8 cellular contexts compared by ENCODE assay signal in the genomic region with DNA sequence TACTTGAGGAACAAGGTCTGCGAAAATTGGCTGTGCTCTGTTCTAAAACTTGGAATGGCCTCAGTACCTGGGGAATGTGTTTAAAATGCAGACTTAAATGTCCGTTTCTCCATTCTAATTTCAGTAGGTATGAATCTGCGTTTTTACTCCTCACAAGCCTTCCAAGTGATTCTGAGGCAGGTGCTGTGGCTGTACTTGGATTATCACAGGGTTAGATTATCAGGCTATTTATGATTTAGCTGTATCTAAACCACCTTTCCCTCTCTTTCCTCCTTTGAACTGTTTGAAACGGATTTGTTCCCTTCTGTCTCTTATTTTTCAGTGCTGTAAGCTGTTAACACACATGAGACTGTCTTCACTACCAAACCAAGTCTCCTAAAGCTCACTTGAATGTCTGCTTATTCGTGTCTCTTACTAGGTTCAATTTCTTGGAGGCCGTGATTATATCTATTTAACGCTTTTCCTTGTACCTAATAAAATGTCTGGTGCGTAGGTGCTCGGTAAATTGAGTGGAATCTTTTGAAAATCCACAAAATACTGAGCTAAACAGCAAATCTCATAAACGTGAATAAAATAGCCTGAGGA. TPM values are rescaled to one million over a fixed set of nuclear protein-coding genes. Genes with fewer than 3 reads are reported as not detected.
DNase-seq lines count a peak whose midpoint lies in the region; ATAC-seq and TF ChIP-seq lines count a peak whose summit lies in the region.

No MANE protein-coding gene starts in this region.

- H3K4me1 ChIP-seq in tibial nerve, result peaks cover 0 to 31% (median 4%) of the 10 kb centered on the region in 4 donors

- H3K27me3 Mint-ChIP-seq in progenitor cell of endocrine pancreas, result no peaks in the 10 kb centered on the region

- TF ChIP-seq EP300 in tibial nerve (IDR thresholded peaks at IDR 0.05), result no peak

- H3K27me3 ChIP-seq in layer of hippocampus (ENCODE audit: control insufficient read depth, insufficient read depth, low read length) (no peaks in the 10 kb centered on the region), tibial nerve (no peaks in the 10 kb centered on the region)

- H3K36me3 ChIP-seq in tibial nerve, result no peaks in the 10 kb centered on the region

- no peak for TF ChIP-seq POLR2A in tibial nerve (IDR thresholded peaks at IDR 0.05)

- no peak for ATAC-seq in GM19023 (IDR thresholded peaks at IDR 0.05; ENCODE audit: unreplicated experiment)
- ATAC-seq in activated naive CD4-positive, alpha-beta T cell treated with anti-CD3 and anti-CD28 coated beads, Interleukin-2, amount 50 U/mL, for 72 hours, result no peak

- peaks cover 5 to 9% of the 10 kb centered on the region in 2 donors for H3K36me3 Mint-ChIP-seq in activated naive CD4-positive, alpha-beta T cell treated with anti-CD3 and anti-CD28 coated beads, Interleukin-2, amount 50 U/mL, for 72 hours
- peaks cover 4% of the 10 kb centered on the region for H3K36me3 Mint-ChIP-seq in progenitor cell of endocrine pancreas (ENCODE audit: insufficient read depth)

- no peak overlapping the region for H3K4me3 Mint-ChIP-seq in progenitor cell of endocrine pancreas (ENCODE audit: low read depth)

- peak overlapping the region; percentile 90 for H3K27ac ChIP-seq in layer of hippocampus (ENCODE audit: low read depth, low read length)
- H3K27ac ChIP-seq in tibial nerve, result peak overlapping the region; percentile 85 to 97 (median 92)

- peaks cover 16% of the 10 kb centered on the region for H3K4me1 Mint-ChIP-seq in progenitor cell of endocrine pancreas (ENCODE audit: low read depth)

- peak overlapping the region; percentile 83 for H3K4me3 ChIP-seq in WI38 (ENCODE audit: low read depth, low read length)
- H3K4me3 ChIP-seq in tibial nerve, result peak overlapping the region; percentile 45 to 84 (median 66)

- TF ChIP-seq CTCF in WI38 (IDR thresholded peaks at IDR 0.05; ENCODE audit: low read depth, low read length) (no peak), tibial nerve (IDR thresholded peaks at IDR 0.05) (no peak), progenitor cell of endocrine pancreas (IDR thresholded peaks at IDR 0.05; ENCODE audit: unreplicated experiment) (no peak)

- no peak overlapping the region for H3K27ac Mint-ChIP-seq in activated naive CD4-positive, alpha-beta T cell treated with anti-CD3 and anti-CD28 coated beads, Interleukin-2, amount 50 U/mL, for 72 hours
- H3K27ac Mint-ChIP-seq in progenitor cell of endocrine pancreas, result no peak overlapping the region

- H3K9me3 ChIP-seq in tibial nerve, result no peaks in the 10 kb centered on the region

- WGBS in tibial nerve, 2 donors, result 2 to 3% methylated on average over 10 of the region's 10 CpGs

- DNase-seq in NCI-H510A treated with DMSO at 0.1 percent for 48 hours (lab: John Stamatoyannopoulos, UW) (peak; percentile 33), NCI-H510A (lab: John Stamatoyannopoulos, UW) (no peak), tibial nerve (ENCODE audit: low spot score in 2 of 2) (no peak), progenitor cell of endocrine pancreas (ENCODE audit: low spot score, unreplicated experiment) (no peak)
- no peak for DNase-seq in activated naive CD4-positive, alpha-beta T cell treated with anti-CD3 and anti-CD28 coated beads, Interleukin-2, amount 50 U/mL, for 72 hours (ENCODE audit: low spot score in 2 of 2)

- H3K9me3 Mint-ChIP-seq in activated naive CD4-positive, alpha-beta T cell treated with anti-CD3 and anti-CD28 coated beads, Interleukin-2, amount 50 U/mL, for 72 hours, result no peaks in the 10 kb centered on the region
- H3K9me3 Mint-ChIP-seq in progenitor cell of endocrine pancreas (ENCODE audit: low read depth), result no peaks in the 10 kb centered on the region

RNA-seq across cellular contexts. Expression of gene CETN3, which starts 0.7 kb away (rescaled TPM):
- total RNA-seq in tibial nerve (10 to 100 TPM in 3 of 4 donors, 1 to 10 TPM in 1; 7.8 to 12.9 (median 10.7) TPM), progenitor cell of endocrine pancreas (34.7 and 42.3 TPM in 2 replicates)
- 10 to 100 TPM; 37.5 to 40.6 TPM for total RNA-seq in activated naive CD4-positive, alpha-beta T cell treated with anti-CD3 and anti-CD28 coated beads, Interleukin-2, amount 50 U/mL, for 72 hours
